ENCODE assay signal across 12 cellular contexts in the genomic region with DNA sequence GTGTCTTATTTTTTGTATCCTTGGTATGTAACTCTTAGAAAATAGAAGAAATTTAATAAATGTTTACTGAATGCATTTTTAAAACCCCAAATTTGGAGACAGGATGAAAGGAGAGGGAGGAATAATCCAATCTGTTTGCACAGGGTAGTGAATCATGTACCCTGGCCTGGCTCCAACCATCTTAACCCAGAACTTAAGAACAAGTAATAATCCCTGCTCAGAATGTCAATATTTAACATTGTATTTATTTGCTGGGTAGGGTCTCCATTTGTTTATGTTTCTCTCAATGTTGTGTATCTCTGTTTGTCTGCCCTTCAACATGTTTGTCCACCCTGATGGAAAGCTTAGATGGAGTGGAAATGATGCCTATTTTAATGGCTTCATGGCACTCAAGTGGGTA. TPM values are rescaled to one million over a fixed set of nuclear protein-coding genes. Genes with fewer than 3 reads are reported as not detected.
A peak's percentile ranks its signal among the peaks of the same experiment; 100 is the strongest.
DNase-seq lines count a peak whose midpoint lies in the region; ATAC-seq and TF ChIP-seq lines count a peak whose summit lies in the region.
"Had no signal": no experiment of that assay in that cellular context is flagged by ENCODE, and none has a peak within 500 bp of the region (broad histone marks: within the 10 kb centered on the region; RNA-seq: fewer than 3 reads in every experiment).

No MANE protein-coding gene starts in this region.

- DNase-seq in DMS153 (lab: John Stamatoyannopoulos, UW) (peak; percentile 89), LNCaP clone FGC (ENCODE audit: low read depth) (peak; percentile 80), amniotic epithelial cell (ENCODE audit: low read depth) (peak; percentile 42), hepatic stellate cell (ENCODE audit: low spot score) (peak; percentile 32), lower leg skin (ENCODE audit: low spot score in 2 of 2) (no peak), DMS 273 (lab: John Stamatoyannopoulos, UW; ENCODE audit: unreplicated experiment) (no peak)
- DNase-seq: activated CD4-positive, alpha-beta T cell treated with anti-CD3 and anti-CD28 coated beads, Interleukin-2, amount 50 U/mL, for 1 hour; cerebellar nuclear complex; esophagus squamous epithelium; T-helper 17 cell had no signal

- H3K4me3 ChIP-seq in LNCaP clone FGC (ENCODE audit: low read depth, low read length) (no peak overlapping the region), lower leg skin (ENCODE audit: low read depth, poor library complexity, severe bottlenecking) (no peak overlapping the region)
- H3K4me3 ChIP-seq: esophagus squamous epithelium had no signal

- no peak for TF ChIP-seq POLR2A in lower leg skin (IDR thresholded peaks at IDR 0.05)

- intact Hi-C loops in lower leg skin (cut with DNase I; ENCODE audit: low total_unique reads), result no loop called here

- ATAC-seq in HG02970 (IDR thresholded peaks at IDR 0.05; ENCODE audit: low FRiP score, unreplicated experiment) (no peak), GM21529 (IDR thresholded peaks at IDR 0.05; ENCODE audit: unreplicated experiment) (no peak)
- ATAC-seq: T-helper 17 cell had no signal

- TF ChIP-seq CTCF in LNCaP clone FGC (IDR thresholded peaks at IDR 0.05; ENCODE audit: control insufficient read depth, extremely low read depth, insufficient read depth) (no peak), lower leg skin (IDR thresholded peaks at IDR 0.05) (no peak)

RNA-seq across cellular contexts. Expression of gene CDC42BPA, which starts 54.4 kb away (rescaled TPM):
- total RNA-seq in lower leg skin, result 10 to 100 TPM; 16.8 to 26.9 (median 22.5) TPM

Comparison
In these comparisons a context has a peak if more than half of its experiments do, and no peak if none do; other contexts are left out.
1. DNase-seq: peak in DMS153 (single experiment), LNCaP clone FGC (single experiment), amniotic epithelial cell (single experiment) and hepatic stellate cell (single experiment); none in lower leg skin (0 of 2) and DMS 273 (single experiment).